In the genomic region with DNA sequence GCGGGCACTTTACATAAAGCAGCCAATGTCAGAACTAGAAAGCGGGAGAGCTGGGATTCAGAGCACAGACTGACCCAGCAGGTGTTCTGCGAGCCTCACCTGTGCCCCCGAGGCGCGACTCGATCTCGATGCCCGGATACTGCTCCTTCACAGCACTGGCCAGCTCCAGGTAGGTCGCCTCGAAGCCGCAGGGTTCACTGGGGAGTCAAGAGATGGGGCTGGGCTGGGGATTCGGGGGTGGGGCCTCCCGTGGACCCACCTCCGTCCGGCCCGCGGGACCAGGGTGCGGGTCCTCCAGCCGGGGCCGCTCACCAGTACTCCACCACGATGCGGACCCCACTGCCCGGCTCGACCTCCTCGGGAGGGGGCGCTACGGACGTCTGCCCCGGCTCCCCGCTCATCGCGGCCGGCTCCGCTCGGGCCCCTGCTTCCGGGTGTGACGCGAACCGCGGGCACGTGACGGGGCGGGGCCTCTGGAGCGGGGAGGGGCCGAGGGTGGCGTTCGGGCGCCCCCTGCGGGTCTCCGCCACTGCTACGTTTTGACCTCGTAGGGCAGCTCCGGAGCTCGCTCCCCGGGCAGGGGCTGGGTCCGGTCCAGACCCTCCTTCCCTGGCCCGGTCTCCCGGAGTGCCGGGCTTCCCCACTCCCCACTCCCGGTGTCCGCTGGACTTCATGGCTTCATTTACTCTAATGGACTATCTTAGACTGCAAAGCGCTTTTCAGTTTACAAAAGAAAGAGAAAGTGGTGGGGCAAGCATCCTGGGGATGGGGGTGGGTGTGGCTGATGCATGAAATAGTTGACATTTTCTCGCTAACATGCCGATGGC, we compare ENCODE assay signal across 8 cellular contexts. TPM values are rescaled to one million over a fixed set of nuclear protein-coding genes. Genes with fewer than 3 reads are reported as not detected.
DNase-seq lines count a peak whose midpoint lies in the region; ATAC-seq and TF ChIP-seq lines count a peak whose summit lies in the region.

A gene with protein sequence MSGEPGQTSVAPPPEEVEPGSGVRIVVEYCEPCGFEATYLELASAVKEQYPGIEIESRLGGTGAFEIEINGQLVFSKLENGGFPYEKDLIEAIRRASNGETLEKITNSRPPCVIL (minus strand): TSS at position 438 of the 827 bp plus-strand sequence. CDS start 37 bp downstream, at position 401.

- H3K27ac ChIP-seq in adrenal gland (peak within 1 kb of the TSS in 4 of 5 donors; percentile 39 to 94 (median 78)), heart right ventricle (peak within 1 kb of the TSS; percentile 55 to 99 (median 92)), prostate gland (peak within 1 kb of the TSS; percentile 89 to 95)

- TF ChIP-seq POLR2A in adrenal gland (IDR thresholded peaks at IDR 0.05) (peak; percentile 44 to 71), prostate gland (IDR thresholded peaks at IDR 0.05) (peak; percentile 81)

- TF ChIP-seq CTCF in GM12873 (IDR thresholded peaks at IDR 0.05; ENCODE audit: insufficient read depth, low read depth, low read length, missing control alignments) (peak; percentile 82), adrenal gland (IDR thresholded peaks at IDR 0.05) (peak; percentile 57 to 91 (median 82)), heart right ventricle (IDR thresholded peaks at IDR 0.05) (peak; percentile 87 to 98 (median 95)), prostate gland (IDR thresholded peaks at IDR 0.05) (peak; percentile 95 to 98 (median 96))

- peaks cover 7% of the 10 kb centered on the region for H3K27me3 ChIP-seq in adrenal gland
- H3K27me3 ChIP-seq in heart right ventricle = peaks cover 0 to under 1% (median 0%) of the 10 kb centered on the region in 7 donors
- no peaks in the 10 kb centered on the region for H3K27me3 ChIP-seq in prostate gland (replicated peaks; ENCODE audit: insufficient read depth)

- no peaks in the 10 kb centered on the region for H3K36me3 ChIP-seq in adrenal gland (replicated peaks in 1 of 2)
- H3K36me3 ChIP-seq in heart right ventricle = peaks cover 0 to 41% (median 8%) of the 10 kb centered on the region in 9 donors
- peaks cover 0 to 12% of the 10 kb centered on the region in 2 donors for H3K36me3 ChIP-seq in prostate gland

- H3K9me3 ChIP-seq in adrenal gland (replicated peaks in 1 of 3) = no peaks in the 10 kb centered on the region
- no peaks in the 10 kb centered on the region for H3K9me3 ChIP-seq in heart right ventricle
- no peaks in the 10 kb centered on the region for H3K9me3 ChIP-seq in prostate gland

- 0 to 3% (median 2%) methylated on average over 23 to 65 of the region's 65 CpGs for WGBS in adrenal gland, 4 donors
- 1% methylated on average over 65 of the region's 65 CpGs for WGBS in heart right ventricle, 2 donors
- under 1% methylated on average over 65 of the region's 65 CpGs for WGBS in prostate gland

- peak within 1 kb of the TSS; percentile 62 to 95 (median 86) for H3K4me3 ChIP-seq in adrenal gland
- H3K4me3 ChIP-seq in heart right ventricle = peak within 1 kb of the TSS; percentile 69 to 93 (median 85)
- H3K4me3 ChIP-seq in prostate gland = peak within 1 kb of the TSS; percentile 61 to 85

- DNase-seq in NCI-H1417 (lab: John Stamatoyannopoulos, UW) (peak; percentile 87 to 91 (median 89)), T-helper 1 cell (peak; percentile 85 to 91 (median 89)), adrenal gland (peak; percentile 85 to 94 (median 92)), heart right ventricle (peak; percentile 90 to 95), prostate gland (ENCODE audit: low spot score) (peak; percentile 90), ureter (ENCODE audit: low spot score) (peak; percentile 94)

- intact Hi-C loops in adrenal gland (cut with DNase I) = no loop called here
- intact Hi-C loops in heart right ventricle (cut with DNase I) = loop anchor here in 4 of 10 donors (1.0 to 5.0 kb wide), 3 partner anchors 24 to 58 kb away; a partner anchor contains a TSS
- intact Hi-C loops in prostate gland (cut with DNase I) = loop anchor here (5.0 kb wide), 1 partner anchor 108 kb away; no protein-coding TSS in a partner anchor

- H3K4me1 ChIP-seq in adrenal gland (replicated peaks in 1 of 2) = peaks cover 4 to 10% of the 10 kb centered on the region in 2 donors
- peaks cover 4 to 16% (median 9%) of the 10 kb centered on the region in 9 donors for H3K4me1 ChIP-seq in heart right ventricle
- no peaks in the 10 kb centered on the region for H3K4me1 ChIP-seq in prostate gland (replicated peaks)

- ATAC-seq in HG02678 (IDR thresholded peaks at IDR 0.05; ENCODE audit: unreplicated experiment) (peak; percentile 89), heart right ventricle (peak; percentile 95 to 98 (median 98))

RNA-seq across cellular contexts. Expression of the gene that starts here (rescaled TPM):
- total RNA-seq in adrenal gland (100 to 1,000 TPM in 1 of 8 donors, 10 to 100 TPM in 7; 41.9 to 210 (median 46.7) TPM), heart right ventricle (10 to 100 TPM; 27.7 to 68.4 (median 39.1) TPM), prostate gland (100 to 1,000 TPM in 1 of 2 donors, 10 to 100 TPM in 1; 46.5 to 119 TPM), ureter (49.2 TPM)
- polyA plus RNA-seq in adrenal gland (100 to 1,000 TPM in 2 of 3 donors, 10 to 100 TPM in 1; 79.9 to 130 (median 108) TPM), heart right ventricle (100 to 1,000 TPM; 104 to 190 TPM)

Comparison
In these comparisons a context has a peak if more than half of its experiments do, and no peak if none do; other contexts are left out.
1. Peak in every context shown above with its lines: DNase-seq, ATAC-seq, H3K4me3 ChIP-seq and H3K27ac ChIP-seq.